ENCODE assay signal across 13 cellular contexts in genomic region chr18:58970943-58971799, GRCh38.
DNase-seq lines count a peak whose midpoint lies in the region; ATAC-seq, FAIRE-seq and TF ChIP-seq lines count a peak whose summit lies in the region.
"Had no signal": no experiment of that assay in that cellular context is flagged by ENCODE, and none has a peak within 500 bp of the region (broad histone marks: within the 10 kb centered on the region; RNA-seq: fewer than 3 reads in every experiment).

No MANE protein-coding gene starts in this region.

- H3K79me2 ChIP-seq in H1 (ENCODE audit: control insufficient read depth in 1 of 2, insufficient read depth in 2 of 2, low read length in 2 of 2), result peaks cover 0 to 88% of the 10 kb centered on the region in 2 experiments; a peak in 3 of 4 replicates

- no peak overlapping the region for H2BK20ac ChIP-seq in H1 (ENCODE audit: low read length)

- H3K23me2 ChIP-seq in H1 (ENCODE audit: low read depth, low read length), result no peaks in the 10 kb centered on the region

- H3K18ac ChIP-seq in H1 (ENCODE audit: extremely low read depth, low read length), result no peak overlapping the region

- H3K56ac ChIP-seq in H1 (replicated peaks; ENCODE audit: insufficient read length, low read depth, low read length), result no peak overlapping the region

- 0 out of 2 replicates have a peak overlapping the region, but pooled peaks have one; percentile 45 for H2BK5ac ChIP-seq in H1 (ENCODE audit: low read depth, low read length)

- CTCF ChIA-PET in H1 (lab: Charles Lee; ENCODE audit: partially characterized antibody), result interaction anchor here (0.5 to 1.8 kb wide), 6 partner anchors 11 to 139 kb away, joined by 3 to 6 read pairs (median 5); no protein-coding TSS in a partner anchor

- TF ChIP-seq POLR2A in H1 (IDR thresholded peaks at IDR 0.05; ENCODE audit: control extremely low read depth in 1 of 2, low read depth in 2 of 2, low read length in 2 of 2), result no peak

- H3K36me3 ChIP-seq in H1 (ENCODE audit: control insufficient read depth in 2 of 4, insufficient read depth in 4 of 4, low read length in 3 of 4) (peaks cover 6 to 74% (median 37%) of the 10 kb centered on the region in 4 experiments; a peak in 7 of 8 replicates), left ventricle myocardium inferior (peaks cover 11% of the 10 kb centered on the region)

- no peak overlapping the region for H3K23ac ChIP-seq in H1 (ENCODE audit: insufficient read length)

- WGBS in H1 (ENCODE audit: extremely low coverage in 1 of 2, insufficient coverage in 1 of 2, insufficient read length in 1 of 2, insufficient replicate concordance in 2 of 2, low coverage in 1 of 2, low lambda C conversion rate in 2 of 2, missing lambda C conversion rate in 1 of 2), 2 experiments, result 88% methylated on average over 14 of the region's 14 CpGs; no CpG with 5 or more reads in 1 of the 2 experiments

- no peak overlapping the region for H3K4ac ChIP-seq in H1 (replicated peaks; ENCODE audit: insufficient read length, low read depth, low read length)

- POLR2A ChIA-PET in H1 (lab: Charles Lee; ENCODE audit: partially characterized antibody), result interaction anchor here (0.8 to 2.0 kb wide), 2 partner anchors 9 to 11 kb away, joined by 3 to 8 read pairs; no protein-coding TSS in a partner anchor

- no peak overlapping the region for H3K4me2 ChIP-seq in H1 (ENCODE audit: insufficient read depth in 1 of 2, low read depth in 2 of 2, low read length in 2 of 2)

- no peak for DNase-seq in H1 (ENCODE audit: low read depth in 1 of 2, low spot score in 2 of 2)
- no peak for DNase-seq in NCI-H2227 (lab: John Stamatoyannopoulos, UW; ENCODE audit: unreplicated experiment)
- DNase-seq in left ventricle myocardium inferior, result no peak
- DNase-seq in GM03348 (ENCODE audit: low spot score), result no peak
- no peak for DNase-seq in stimulated activated CD4-positive, alpha-beta T cell treated with anti-CD3 and anti-CD28 coated beads, Interleukin-4, amount 100 ng/mL, for 4 hours
- DNase-seq: DMS153, NCI-H345 had no signal

- TF ChIP-seq EP300 in H1 (IDR thresholded peaks at IDR 0.05; ENCODE audit: borderline replicate concordance in 1 of 2, low read depth in 2 of 2, low read length in 2 of 2), result no peak

- no peak overlapping the region for H4K8ac ChIP-seq in H1 (ENCODE audit: extremely low read depth, insufficient read depth, low read length)

- peaks cover 7 to 18% of the 10 kb centered on the region in 2 experiments for H4K20me1 ChIP-seq in H1 (replicated peaks in 1 of 2; ENCODE audit: control insufficient read depth in 1 of 2, insufficient read depth in 2 of 2, low read length in 2 of 2)

- peaks cover 3% of the 10 kb centered on the region; the same call in 1 of the 2 replicates for H3K79me1 ChIP-seq in H1 (ENCODE audit: low read depth, low read length)

- H3K9me3 ChIP-seq in H1 (ENCODE audit: insufficient read depth in 2 of 2, low read depth in 1 of 2, low read length in 1 of 2) (no peaks in the 10 kb centered on the region), left ventricle myocardium inferior (replicated peaks) (no peaks in the 10 kb centered on the region)

- H3K27me3 ChIP-seq in H1 (replicated peaks in 1 of 4; ENCODE audit: control insufficient read depth in 3 of 4, extremely low read depth in 1 of 4, insufficient read depth in 3 of 4, low read length in 3 of 4) (no peaks in the 10 kb centered on the region), left ventricle myocardium inferior (ENCODE audit: low read depth) (no peaks in the 10 kb centered on the region)

- ATAC-seq in GM18858 (IDR thresholded peaks at IDR 0.05; ENCODE audit: unreplicated experiment) (peak; percentile 73), GM21786 (IDR thresholded peaks at IDR 0.05; ENCODE audit: unreplicated experiment) (peak; percentile 81), HG03432 (IDR thresholded peaks at IDR 0.05; ENCODE audit: unreplicated experiment) (peak; percentile 84)
- ATAC-seq: esophagus mucosa, left lobe of liver had no signal

- H3K27ac ChIP-seq in H1 (ENCODE audit: low read depth, low read length), result peak overlapping the region; percentile 25; the same call in 1 of the 2 replicates
- H3K27ac ChIP-seq in left ventricle myocardium inferior (replicated peaks), result no peak overlapping the region

- H2AK5ac ChIP-seq in H1 (ENCODE audit: low read depth, low read length), result no peak overlapping the region

- no peak overlapping the region for H2BK15ac ChIP-seq in H1 (ENCODE audit: low read length)

- H2BK120ac ChIP-seq in H1 (replicated peaks; ENCODE audit: low read depth, low read length), result no peak overlapping the region

- TF ChIP-seq CTCF in H1 (IDR thresholded peaks at IDR 0.05; ENCODE audit: control extremely low read depth in 1 of 3, insufficient read depth in 1 of 3, low read depth in 1 of 3, low read length in 3 of 3) (no peak), left ventricle myocardium inferior (IDR thresholded peaks at IDR 0.05; ENCODE audit: borderline replicate concordance) (no peak)

- H3K9ac ChIP-seq in H1 (replicated peaks in 1 of 4; ENCODE audit: extremely low read depth in 1 of 4, low read depth in 3 of 4, low read length in 3 of 4), result no peak overlapping the region

- no peak overlapping the region for H2AFZ ChIP-seq in H1 (ENCODE audit: low read length)

- intact Hi-C loops in left ventricle myocardium inferior (cut with micrococcal nuclease), result no loop called here

- no peak for TF ChIP-seq RAD21 in H1 (IDR thresholded peaks at IDR 0.05 in 1 of 2, conservative IDR thresholded peaks at IDR 0.05 in 1 of 2; ENCODE audit: low read depth in 2 of 2, low read length in 2 of 2)

- no peak for FAIRE-seq in H1 (lab: Jason Lieb, UNC)
- FAIRE-seq: TTC549 had no signal

- H3K14ac ChIP-seq in H1 (ENCODE audit: insufficient read length), result no peak overlapping the region

- H4K91ac ChIP-seq in H1 (replicated peaks; ENCODE audit: insufficient read length, low read length), result no peak overlapping the region

- H3K4me1 ChIP-seq in H1 (replicated peaks in 1 of 4; ENCODE audit: control insufficient read depth in 3 of 4, insufficient read depth in 4 of 4, low read length in 3 of 4), result peaks cover 0 to 4% (median 1%) of the 10 kb centered on the region in 4 experiments; a peak in 2 of 7 replicates
- peaks cover 51% of the 10 kb centered on the region for H3K4me1 ChIP-seq in left ventricle myocardium inferior

- H4K5ac ChIP-seq in H1 (ENCODE audit: insufficient read length, low read depth, low read length), result no peak overlapping the region

- no peak overlapping the region for H3K4me3 ChIP-seq in H1 (ENCODE audit: extremely low read depth in 1 of 4, insufficient read depth in 2 of 4, low read depth in 3 of 4, low read length in 4 of 4)
- H3K4me3 ChIP-seq in left ventricle myocardium inferior, result no peak overlapping the region

- no peak overlapping the region for H2BK12ac ChIP-seq in H1 (ENCODE audit: low read depth, low read length)

TF ChIP-seq in H1, 55 proteins besides CTCF, POLR2A, EP300 and RAD21:
- no peak for TF ChIP-seq EZH2 (IDR thresholded peaks at IDR 0.05; ENCODE audit: low read depth, low read length, severe bottlenecking)
- TF ChIP-seq MAFK (IDR thresholded peaks at IDR 0.05; ENCODE audit: low read depth, low read length), result no peak
- no peak for TF ChIP-seq SP4 (IDR thresholded peaks at IDR 0.05; ENCODE audit: low read length)
- no peak for TF ChIP-seq BCL11A (IDR thresholded peaks at IDR 0.05; ENCODE audit: low read depth in 2 of 2, low read length in 2 of 2)
- no peak for TF ChIP-seq TEAD4 (IDR thresholded peaks at IDR 0.05; ENCODE audit: low read depth, low read length)
- no peak for TF ChIP-seq RXRA (IDR thresholded peaks at IDR 0.05; ENCODE audit: insufficient read depth, low read depth, low read length)
- no peak for TF ChIP-seq YY1 (IDR thresholded peaks at IDR 0.05; ENCODE audit: low read depth, low read length)
- no peak for TF ChIP-seq TAF1 (IDR thresholded peaks at IDR 0.05; ENCODE audit: low read depth, low read length)
- TF ChIP-seq EGR1 (IDR thresholded peaks at IDR 0.05; ENCODE audit: borderline replicate concordance, low read depth, low read length), result no peak
- TF ChIP-seq JUN (IDR thresholded peaks at IDR 0.05; ENCODE audit: low read depth, low read length), result no peak
- no peak for TF ChIP-seq TCF12 (IDR thresholded peaks at IDR 0.05; ENCODE audit: low read depth, low read length)
- no peak for TF ChIP-seq SIRT6 (IDR thresholded peaks at IDR 0.05; ENCODE audit: low read length)
- no peak for TF ChIP-seq JUND (IDR thresholded peaks at IDR 0.05; ENCODE audit: low read length)
- no peak for TF ChIP-seq SP2 (IDR thresholded peaks at IDR 0.05; ENCODE audit: low read length)
- TF ChIP-seq TBP (IDR thresholded peaks at IDR 0.05; ENCODE audit: low read depth, low read length), result no peak
- TF ChIP-seq KDM4A (IDR thresholded peaks at IDR 0.05; ENCODE audit: low read depth, low read length, severe bottlenecking), result no peak
- no peak for TF ChIP-seq BACH1 (IDR thresholded peaks at IDR 0.05; ENCODE audit: low read length)
